ENCODE assay signal across 32 cellular contexts in genomic region chr2:2164326-2164917, GRCh38.
"Had no signal": no experiment of that assay in that cellular context is flagged by ENCODE, and none has a peak within 500 bp of the region (broad histone marks: within the 10 kb centered on the region; RNA-seq: fewer than 3 reads in every experiment).

No MANE protein-coding gene starts in this region.

- H3K9me3 ChIP-seq: esophagus muscularis mucosa, gastrocnemius medialis, heart right ventricle had no signal

- H3K4me3 Mint-ChIP-seq: activated CD4-positive, alpha-beta memory T cell treated with anti-CD3 and anti-CD28 coated beads, Interleukin-2, amount 10 ng/mL, durations not matched to agents 7 days and 5 days; activated CD4-positive, alpha-beta T cell treated with anti-CD3 and anti-CD28 coated beads, Interleukin-2, amount 10 ng/mL, durations not matched to agents 7 days and 5 days; activated naive CD4-positive, alpha-beta T cell treated with anti-CD3 and anti-CD28 coated beads for 36 hours; activated naive CD8-positive, alpha-beta T cell; activated T-cell treated with anti-CD3 and anti-CD28 coated beads, Interleukin-2, amount 50 U/mL, for 4 hours; activated T-helper 1 cell treated with anti-CD3 and anti-CD28 coated beads, Interleukin-12 subunit alpha, Interleukin-12 subunit beta, Interleukin-2, Interleukin-4 antibody, amounts not matched to agents 30 ng/mL and 10 ng/mL and 1 ng/mL, durations not matched to agents 14 hours and 24 hours and 36 hours; central memory CD8-positive, alpha-beta T cell; dendritic cell treated with granulocyte-macrophage colony-stimulating factor and Interleukin-4, amounts not matched to agents 40 ng/mL and 50 ng/mL, for 4 days; WTC11 had no signal

- DNase-seq: activated CD4-positive, alpha-beta memory T cell treated with anti-CD3 and anti-CD28 coated beads, Interleukin-2, amount 10 ng/mL, durations not matched to agents 7 days and 5 days; activated CD4-positive, alpha-beta T cell treated with anti-CD3 and anti-CD28 coated beads for 1 hour; activated CD4-positive, alpha-beta T cell treated with anti-CD3 and anti-CD28 coated beads for 4 hours; activated CD4-positive, alpha-beta T cell treated with anti-CD3 and anti-CD28 coated beads, Interleukin-2, amount 10 ng/mL, durations not matched to agents 7 days and 5 days; activated CD4-positive, alpha-beta T cell treated with anti-CD3 and anti-CD28 coated beads, Interleukin-2, amount 50 U/mL, for 4 hours; activated CD8-positive, alpha-beta memory T cell treated with anti-CD3 and anti-CD28 coated beads, Interleukin-2, amount 50 U/mL, for 48 hours; activated effector memory CD4-positive, alpha-beta T cell treated with anti-CD3 and anti-CD28 coated beads, Interleukin-2, amount 50 U/mL, for 16 hours; activated naive CD4-positive, alpha-beta T cell treated with anti-CD3 and anti-CD28 coated beads for 36 hours; activated T-cell treated with anti-CD3 and anti-CD28 coated beads, Interleukin-2, amount 50 U/mL, for 4 hours; amniotic stem cell; anterior cingulate cortex; brain microvascular endothelial cell; effector CD8-positive, alpha-beta T cell; erythroblast; gastrocnemius medialis; heart right ventricle; T-helper 2 cell had no signal

- H3K27me3 Mint-ChIP-seq: activated CD4-positive, alpha-beta memory T cell treated with anti-CD3 and anti-CD28 coated beads, Interleukin-2, amount 10 ng/mL, durations not matched to agents 7 days and 5 days; activated CD4-positive, alpha-beta T cell treated with anti-CD3 and anti-CD28 coated beads, Interleukin-2, amount 10 ng/mL, durations not matched to agents 7 days and 5 days; central memory CD8-positive, alpha-beta T cell; dendritic cell treated with granulocyte-macrophage colony-stimulating factor and Interleukin-4, amounts not matched to agents 40 ng/mL and 50 ng/mL, for 4 days had no signal

- H3K36me3 Mint-ChIP-seq: activated naive CD8-positive, alpha-beta T cell; WTC11 had no signal

- FAIRE-seq: astrocyte, bronchial epithelial cell, endometrium, TTC549 had no signal

- H3K4me1 Mint-ChIP-seq: activated CD4-positive, alpha-beta memory T cell treated with anti-CD3 and anti-CD28 coated beads, Interleukin-2, amount 10 ng/mL, durations not matched to agents 7 days and 5 days; central memory CD8-positive, alpha-beta T cell had no signal

- H3K4me2 ChIP-seq: hepatocyte had no signal

- H3K9me3 Mint-ChIP-seq: activated CD4-positive, alpha-beta memory T cell treated with anti-CD3 and anti-CD28 coated beads, Interleukin-2, amount 10 ng/mL, durations not matched to agents 7 days and 5 days; activated CD4-positive, alpha-beta T cell treated with anti-CD3 and anti-CD28 coated beads, Interleukin-2, amount 10 ng/mL, durations not matched to agents 7 days and 5 days; activated naive CD4-positive, alpha-beta T cell treated with anti-CD3 and anti-CD28 coated beads for 36 hours; activated T-cell treated with anti-CD3 and anti-CD28 coated beads, Interleukin-2, amount 50 U/mL, for 4 hours; activated T-helper 1 cell treated with anti-CD3 and anti-CD28 coated beads, Interleukin-12 subunit alpha, Interleukin-12 subunit beta, Interleukin-2, Interleukin-4 antibody, amounts not matched to agents 30 ng/mL and 10 ng/mL and 1 ng/mL, durations not matched to agents 14 hours and 24 hours and 36 hours; activated T-helper 2 cell treated with anti-CD3 and anti-CD28 coated beads, Interferon-gamma antibody, Interleukin-2, Interleukin-4, amounts not matched to agents 10 μg/mL and 5 μg/mL and 100 μg/mL, durations not matched to agents 14 hours and 24 hours and 36 hours; dendritic cell treated with granulocyte-macrophage colony-stimulating factor and Interleukin-4, amounts not matched to agents 40 ng/mL and 50 ng/mL, for 4 days had no signal

- H3K4me1 ChIP-seq: esophagus muscularis mucosa, foreskin keratinocyte, gastrocnemius medialis, heart right ventricle had no signal

- H3K36me3 ChIP-seq: brain microvascular endothelial cell, esophagus muscularis mucosa, gastrocnemius medialis, heart right ventricle had no signal

- H3K27ac ChIP-seq: brain microvascular endothelial cell, coronary artery, esophagus muscularis mucosa, foreskin keratinocyte, gastrocnemius medialis, heart right ventricle, hepatocyte, VCaP had no signal

- ATAC-seq: activated T-cell treated with anti-CD3 and anti-CD28 coated beads, Interleukin-2, amount 50 U/mL, for 4 hours; foreskin keratinocyte; gastrocnemius medialis; heart right ventricle; WTC11 had no signal

- H3K27ac Mint-ChIP-seq: activated CD4-positive, alpha-beta memory T cell treated with anti-CD3 and anti-CD28 coated beads, Interleukin-2, amount 10 ng/mL, durations not matched to agents 7 days and 5 days; activated CD4-positive, alpha-beta T cell treated with anti-CD3 and anti-CD28 coated beads, Interleukin-2, amount 10 ng/mL, durations not matched to agents 7 days and 5 days; activated naive CD4-positive, alpha-beta T cell treated with anti-CD3 and anti-CD28 coated beads for 36 hours; activated naive CD8-positive, alpha-beta T cell; activated T-helper 1 cell treated with anti-CD3 and anti-CD28 coated beads, Interleukin-12 subunit alpha, Interleukin-12 subunit beta, Interleukin-2, Interleukin-4 antibody, amounts not matched to agents 30 ng/mL and 10 ng/mL and 1 ng/mL, durations not matched to agents 14 hours and 24 hours and 36 hours; activated T-helper 2 cell treated with anti-CD3 and anti-CD28 coated beads, Interferon-gamma antibody, Interleukin-2, Interleukin-4, amounts not matched to agents 10 μg/mL and 5 μg/mL and 100 μg/mL, durations not matched to agents 14 hours and 24 hours and 36 hours; dendritic cell treated with granulocyte-macrophage colony-stimulating factor and Interleukin-4, amounts not matched to agents 40 ng/mL and 50 ng/mL, for 4 days; WTC11 had no signal

- H3K27me3 ChIP-seq: brain microvascular endothelial cell, foreskin keratinocyte, gastrocnemius medialis had no signal

- H3K4me3 ChIP-seq: coronary artery, esophagus muscularis mucosa, gastrocnemius medialis, heart right ventricle, hepatocyte had no signal
